ENCODE assay signal across 26 cellular contexts in the genomic region with DNA sequence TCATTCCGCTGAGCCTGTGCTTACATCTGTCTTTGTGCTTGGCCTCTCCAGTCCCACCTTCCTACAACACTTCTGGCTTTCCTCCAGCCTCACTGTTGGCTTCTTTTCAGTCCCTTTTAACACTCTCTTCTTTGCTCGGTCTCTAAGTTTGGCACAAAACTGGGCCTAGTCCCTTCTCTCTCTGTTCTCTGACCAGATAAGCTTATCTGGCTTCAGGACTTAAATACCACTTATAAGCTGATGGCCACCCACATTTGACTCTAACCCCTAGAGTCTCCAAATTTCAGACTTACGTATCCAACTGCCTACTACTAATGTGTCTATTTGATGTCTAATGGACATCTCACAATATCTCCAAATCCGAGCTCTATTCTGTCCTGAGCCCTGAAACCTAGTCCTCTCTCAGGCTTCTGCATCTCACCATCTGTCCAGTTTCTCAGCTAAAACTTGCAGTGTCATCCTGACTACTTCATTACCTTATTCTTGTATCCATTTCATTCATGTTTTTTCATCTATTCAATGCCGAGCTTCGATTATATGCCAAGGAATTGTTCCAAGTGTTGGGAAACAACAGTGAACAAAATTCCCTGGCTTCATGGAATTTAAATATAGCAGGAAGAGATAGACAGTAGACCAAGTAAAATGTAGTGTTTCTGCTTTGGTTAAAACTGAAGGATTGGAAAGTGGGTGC. TPM values are rescaled to one million over a fixed set of nuclear protein-coding genes. Genes with fewer than 3 reads are reported as not detected.
DNase-seq lines count a peak whose midpoint lies in the region; ATAC-seq, FAIRE-seq and TF ChIP-seq lines count a peak whose summit lies in the region.
"Had no signal": no experiment of that assay in that cellular context is flagged by ENCODE, and none has a peak within 500 bp of the region (broad histone marks: within the 10 kb centered on the region; RNA-seq: fewer than 3 reads in every experiment).

No MANE protein-coding gene starts in this region.

- no peak overlapping the region for H4K8ac ChIP-seq in H1 (ENCODE audit: extremely low read depth, insufficient read depth, low read length)

- peak; percentile 62 to 82 for ATAC-seq in right cardiac atrium
- no peak for ATAC-seq in thoracic aorta (ENCODE audit: insufficient number of reproducible peaks, low FRiP score, low read depth)
- ATAC-seq: activated naive CD8-positive, alpha-beta T cell treated with anti-CD3 and anti-CD28 coated beads, Interleukin-2, amount 50 U/mL, for 24 hours; stimulated activated naive CD8-positive, alpha-beta T cell treated with anti-CD3 and anti-CD28 coated beads, Interleukin-15, amount 100 ng/mL, for 72 hours; T-cell had no signal

- no peak overlapping the region for H3K9ac ChIP-seq in H1 (replicated peaks in 1 of 4; ENCODE audit: extremely low read depth in 1 of 4, low read depth in 3 of 4, low read length in 3 of 4)

- intact Hi-C loops in right cardiac atrium (cut with DNase I), result no loop called here

- H3K36me3 ChIP-seq in H1 (ENCODE audit: control insufficient read depth in 2 of 4, insufficient read depth in 4 of 4, low read length in 3 of 4), result peaks cover 0 to 4% (median 0%) of the 10 kb centered on the region in 4 experiments; a peak in 2 of 8 replicates
- H3K36me3 ChIP-seq in thoracic aorta, result no peaks in the 10 kb centered on the region
- H3K36me3 ChIP-seq: HAP-1 had no signal

- H3K27me3 ChIP-seq in H1 (replicated peaks in 1 of 4; ENCODE audit: control insufficient read depth in 3 of 4, extremely low read depth in 1 of 4, insufficient read depth in 3 of 4, low read length in 3 of 4), result no peaks in the 10 kb centered on the region
- H3K27me3 ChIP-seq in right cardiac atrium (ENCODE audit: control insufficient read depth, insufficient read depth), result no peaks in the 10 kb centered on the region
- H3K27me3 ChIP-seq in thoracic aorta (replicated peaks; ENCODE audit: insufficient read depth), result no peaks in the 10 kb centered on the region
- H3K27me3 ChIP-seq: cardiac muscle cell, spleen had no signal

- H3K4me1 ChIP-seq in H1 (replicated peaks in 1 of 4; ENCODE audit: control insufficient read depth in 3 of 4, insufficient read depth in 4 of 4, low read length in 3 of 4) (peaks cover 0 to 8% (median 4%) of the 10 kb centered on the region in 4 experiments; a peak in 4 of 7 replicates), right cardiac atrium (ENCODE audit: control insufficient read depth, insufficient read depth, low read length) (peaks cover 12% of the 10 kb centered on the region), thoracic aorta (ENCODE audit: control insufficient read depth in 1 of 2, low read depth in 2 of 2) (peaks cover 22 to 46% of the 10 kb centered on the region in 2 donors)
- H3K4me1 ChIP-seq: HAP-1, spleen had no signal

- no peak overlapping the region for H3K4me2 ChIP-seq in H1 (ENCODE audit: insufficient read depth in 1 of 2, low read depth in 2 of 2, low read length in 2 of 2)

- H2AK5ac ChIP-seq in H1 (ENCODE audit: low read depth, low read length), result no peak overlapping the region

- no peak overlapping the region for H4K5ac ChIP-seq in H1 (ENCODE audit: insufficient read length, low read depth, low read length)

- TF ChIP-seq POLR2A in H1 (IDR thresholded peaks at IDR 0.05; ENCODE audit: control extremely low read depth in 1 of 2, low read depth in 2 of 2, low read length in 2 of 2), result no peak

- no peak overlapping the region for H4K91ac ChIP-seq in H1 (replicated peaks; ENCODE audit: insufficient read length, low read length)

- FAIRE-seq in H1 (lab: Jason Lieb, UNC), result no peak
- no peak for FAIRE-seq in frontal cortex (lab: Jason Lieb, UNC)
- FAIRE-seq: HTR-8/SVneo had no signal

- H3K18ac ChIP-seq in H1 (ENCODE audit: extremely low read depth, low read length), result no peak overlapping the region

- no peak overlapping the region for H2BK120ac ChIP-seq in H1 (replicated peaks; ENCODE audit: low read depth, low read length)

- no peak for TF ChIP-seq RAD21 in H1 (IDR thresholded peaks at IDR 0.05 in 1 of 2, conservative IDR thresholded peaks at IDR 0.05 in 1 of 2; ENCODE audit: low read depth in 2 of 2, low read length in 2 of 2)

- H4K20me1 ChIP-seq in H1 (replicated peaks in 1 of 2; ENCODE audit: control insufficient read depth in 1 of 2, insufficient read depth in 2 of 2, low read length in 2 of 2), result no peaks in the 10 kb centered on the region

- H3K4me3 ChIP-seq in H1 (ENCODE audit: extremely low read depth in 1 of 4, insufficient read depth in 2 of 4, low read depth in 3 of 4, low read length in 4 of 4), result no peak overlapping the region
- no peak overlapping the region for H3K4me3 ChIP-seq in right cardiac atrium (ENCODE audit: low read length)
- H3K4me3 ChIP-seq in thoracic aorta, result no peak overlapping the region
- H3K4me3 ChIP-seq: cardiac muscle cell, HAP-1, spleen had no signal

- H2BK15ac ChIP-seq in H1 (ENCODE audit: low read length), result no peak overlapping the region

- H2BK5ac ChIP-seq in H1 (ENCODE audit: low read depth, low read length), result no peak overlapping the region

- CTCF ChIA-PET in H1 (lab: Charles Lee; ENCODE audit: partially characterized antibody), result interaction anchor here (3.8 to 5.3 kb wide), 3 partner anchors 20 to 104 kb away, joined by 14 to 31 read pairs (median 22); no protein-coding TSS in a partner anchor

- H3K56ac ChIP-seq in H1 (replicated peaks; ENCODE audit: insufficient read length, low read depth, low read length), result no peak overlapping the region

- TF ChIP-seq EP300 in H1 (IDR thresholded peaks at IDR 0.05; ENCODE audit: borderline replicate concordance in 1 of 2, low read depth in 2 of 2, low read length in 2 of 2), result no peak

- H3K27ac ChIP-seq in H1 (ENCODE audit: low read depth, low read length) (no peak overlapping the region), right cardiac atrium (ENCODE audit: low read length) (no peak overlapping the region), thoracic aorta (peak overlapping the region; percentile 54 to 59)
- H3K27ac ChIP-seq: cardiac muscle cell, spleen had no signal

- H3K9me3 ChIP-seq in H1 (ENCODE audit: insufficient read depth in 2 of 2, low read depth in 1 of 2, low read length in 1 of 2) (no peaks in the 10 kb centered on the region; a peak in 1 of 4 replicates), right cardiac atrium (ENCODE audit: control insufficient read depth, low read length) (no peaks in the 10 kb centered on the region), thoracic aorta (no peaks in the 10 kb centered on the region)
- H3K9me3 ChIP-seq: HAP-1, spleen had no signal

- H3K4ac ChIP-seq in H1 (replicated peaks; ENCODE audit: insufficient read length, low read depth, low read length), result no peak overlapping the region

- no peak overlapping the region for H3K23ac ChIP-seq in H1 (ENCODE audit: insufficient read length)

- no peak overlapping the region for H2AFZ ChIP-seq in H1 (ENCODE audit: low read length)

- H2BK12ac ChIP-seq in H1 (ENCODE audit: low read depth, low read length), result 0 out of 2 replicates have a peak overlapping the region, but pooled peaks have one; percentile 2

- peak; percentile 23 for DNase-seq in NCI-H2171 treated with DMSO at 0.1 percent for 48 hours (lab: John Stamatoyannopoulos, UW)
- no peak for DNase-seq in NCI-H2171 (lab: John Stamatoyannopoulos, UW)
- DNase-seq in H1 (ENCODE audit: low read depth in 1 of 2, low spot score in 2 of 2), result no peak
- peak in 2 of 3 donors; percentile 31 to 38 for DNase-seq in right cardiac atrium
- DNase-seq in thoracic aorta (ENCODE audit: low spot score), result no peak
- no peak for DNase-seq in NCI-H1694 (lab: John Stamatoyannopoulos, UW)
- no peak for DNase-seq in frontal cortex (ENCODE audit: low spot score in 2 of 2)
- no peak for DNase-seq in activated gamma-delta T cell treated with Interleukin-2 at 50 U/mL for 16 hours
- DNase-seq: 8988T; activated CD4-positive, alpha-beta T cell treated with anti-CD3 and anti-CD28 coated beads, Interleukin-2, amount 10 ng/mL, durations not matched to agents 7 days and 5 days; activated CD8-positive, alpha-beta memory T cell treated with anti-CD3 and anti-CD28 coated beads, Interleukin-2, amount 50 U/mL, for 4 hours; activated naive CD8-positive, alpha-beta T cell treated with anti-CD3 and anti-CD28 coated beads, Interleukin-2, amount 50 U/mL, for 24 hours; AML-193; glutamatergic neuron; NCI-H1092 treated with DMSO at 0.1 percent for 48 hours; NCI-H2081 treated with DMSO at 0.1 percent for 48 hours; NCI-H524 treated with DMSO at 0.1 percent for 48 hours; OCI-M1; SIG-M5; spleen; stimulated activated CD4-positive, alpha-beta T cell treated with anti-CD3 and anti-CD28 coated beads, Interleukin-4, amount 100 ng/mL, for 24 hours; stimulated activated naive CD8-positive, alpha-beta T cell treated with anti-CD3 and anti-CD28 coated beads, Interleukin-15, amount 100 ng/mL, for 72 hours; T-cell had no signal

- TF ChIP-seq CTCF in H1 (IDR thresholded peaks at IDR 0.05; ENCODE audit: control extremely low read depth in 1 of 3, insufficient read depth in 1 of 3, low read depth in 1 of 3, low read length in 3 of 3) (no peak), thoracic aorta (IDR thresholded peaks at IDR 0.05) (no peak)

- no peaks in the 10 kb centered on the region for H3K79me2 ChIP-seq in H1 (ENCODE audit: control insufficient read depth in 1 of 2, insufficient read depth in 2 of 2, low read length in 2 of 2)

- POLR2A ChIA-PET in H1 (lab: Charles Lee; ENCODE audit: partially characterized antibody), result interaction anchor here (1.2 kb wide), 1 partner anchor 14 kb away, joined by 4 read pairs; no protein-coding TSS in a partner anchor

- no peak overlapping the region for H3K14ac ChIP-seq in H1 (ENCODE audit: insufficient read length)

- H2BK20ac ChIP-seq in H1 (ENCODE audit: low read length), result 0 out of 2 replicates have a peak overlapping the region, but pooled peaks have one; percentile 27

- 94% methylated on average over 6 of the region's 6 CpGs; no CpG with 5 or more reads in 1 of the 2 experiments for WGBS in H1 (ENCODE audit: extremely low coverage in 1 of 2, insufficient coverage in 1 of 2, insufficient read length in 1 of 2, insufficient replicate concordance in 2 of 2, low coverage in 1 of 2, low lambda C conversion rate in 2 of 2, missing lambda C conversion rate in 1 of 2), 2 experiments
- WGBS in right cardiac atrium, result 41% methylated on average over 6 of the region's 6 CpGs

- no peaks in the 10 kb centered on the region for H3K23me2 ChIP-seq in H1 (ENCODE audit: low read depth, low read length)

- no peaks in the 10 kb centered on the region; the same call in 1 of the 2 replicates for H3K79me1 ChIP-seq in H1 (ENCODE audit: low read depth, low read length)

RNA-seq across cellular contexts. Expression of a gene that starts 40.1 kb away (rescaled TPM):
- 66.3 and 67.0 TPM in 2 replicates for total RNA-seq in H1 (2021; fragmentation: NEBNext Ultra II Directional; extraction: Animal tissue kit (Norgen Biotek cat#: 25700))
- polyA plus RNA-seq in H1 (2011; rRNA removed) (19.5 and 32.5 TPM in 2 replicates), right cardiac atrium (30.2 TPM)
- polyA plus RNA-seq in H1 (2011; cell fraction: cytosol; rRNA removed), result 44.7 TPM
- 39.2 TPM for polyA plus RNA-seq in H1 (2011; cell fraction: nucleus; rRNA removed)
- 35.6 to 61.1 TPM (median 49.4 TPM) in 4 replicates for polyA plus RNA-seq in H1 (2012, experiment 1 of 2)
- 21.8 TPM for polyA plus RNA-seq in H1 (2012, experiment 2 of 2)
- polyA plus RNA-seq in H1 (2013, experiment 1 of 2), result 69.9 TPM
- 75.1 TPM for polyA plus RNA-seq in H1 (2013, experiment 2 of 2)
- 16.6 and 28.6 TPM in 2 replicates for polyA minus RNA-seq in H1 (2011; rRNA and poly(A)+ RNA removed)
- 39.0 TPM for polyA minus RNA-seq in H1 (2011; cell fraction: cytosol; rRNA and poly(A)+ RNA removed)
- polyA minus RNA-seq in H1 (2011; cell fraction: nucleus; rRNA and poly(A)+ RNA removed), result 19.7 TPM
- total RNA-seq in right cardiac atrium (10 to 100 TPM; 24.8 to 32.0 (median 25.9) TPM), thoracic aorta (1 to 10 TPM; 6.1 to 8.5 TPM), frontal cortex (29.3 TPM)

RNA-seq across cellular contexts. Expression of a gene that starts 59.3 kb away (rescaled TPM):
- 5.0 TPM in 2 replicates for total RNA-seq in H1 (2021; fragmentation: NEBNext Ultra II Directional; extraction: Animal tissue kit (Norgen Biotek cat#: 25700))
- 2.9 and 4.8 TPM in 2 replicates for polyA plus RNA-seq in H1 (2011; rRNA removed)
- polyA plus RNA-seq in H1 (2011; cell fraction: cytosol; rRNA removed), result 3.9 TPM
- 3.5 TPM for polyA plus RNA-seq in H1 (2011; cell fraction: nucleus; rRNA removed)
- 3.1 to 5.4 TPM (median 4.0 TPM) in 4 replicates for polyA plus RNA-seq in H1 (2012, experiment 1 of 2)
- polyA plus RNA-seq in H1 (2012, experiment 2 of 2), result 0.73 TPM
- polyA plus RNA-seq in H1 (2013, experiment 1 of 2), result 6.5 TPM
- polyA plus RNA-seq in H1 (2013, experiment 2 of 2), result 6.7 TPM
- polyA minus RNA-seq in H1 (2011; rRNA and poly(A)+ RNA removed), result 16.2 and 21.1 TPM in 2 replicates
- polyA minus RNA-seq in H1 (2011; cell fraction: cytosol; rRNA and poly(A)+ RNA removed), result 4.5 TPM
- 17.0 TPM for polyA minus RNA-seq in H1 (2011; cell fraction: nucleus; rRNA and poly(A)+ RNA removed)
- total RNA-seq in right cardiac atrium, result 10 to 100 TPM; 10.9 to 20.3 (median 17.7) TPM
- 10.3 TPM for polyA plus RNA-seq in right cardiac atrium
- 10 to 100 TPM in 1 of 2 donors, 1 to 10 TPM in 1; 3.2 to 12.9 TPM for total RNA-seq in thoracic aorta
- 4.1 TPM for total RNA-seq in frontal cortex

Comparison
In these comparisons a context has a peak if more than half of its experiments do, and no peak if none do; other contexts are left out.
1. DNase-seq: peak in NCI-H2171 treated with DMSO at 0.1 percent for 48 hours (single experiment) and right cardiac atrium (2 of 3); none in NCI-H2171 (single experiment), H1 (0 of 2), thoracic aorta (single experiment), NCI-H1694 (single experiment), frontal cortex (0 of 2) and activated gamma-delta T cell treated with Interleukin-2 at 50 U/mL for 16 hours (single experiment).
2. H3K27ac ChIP-seq: peak in thoracic aorta (2 of 2); none in H1 (single experiment) and right cardiac atrium (single experiment).